1 cellular context compared by ENCODE assay signal in the genomic region with DNA sequence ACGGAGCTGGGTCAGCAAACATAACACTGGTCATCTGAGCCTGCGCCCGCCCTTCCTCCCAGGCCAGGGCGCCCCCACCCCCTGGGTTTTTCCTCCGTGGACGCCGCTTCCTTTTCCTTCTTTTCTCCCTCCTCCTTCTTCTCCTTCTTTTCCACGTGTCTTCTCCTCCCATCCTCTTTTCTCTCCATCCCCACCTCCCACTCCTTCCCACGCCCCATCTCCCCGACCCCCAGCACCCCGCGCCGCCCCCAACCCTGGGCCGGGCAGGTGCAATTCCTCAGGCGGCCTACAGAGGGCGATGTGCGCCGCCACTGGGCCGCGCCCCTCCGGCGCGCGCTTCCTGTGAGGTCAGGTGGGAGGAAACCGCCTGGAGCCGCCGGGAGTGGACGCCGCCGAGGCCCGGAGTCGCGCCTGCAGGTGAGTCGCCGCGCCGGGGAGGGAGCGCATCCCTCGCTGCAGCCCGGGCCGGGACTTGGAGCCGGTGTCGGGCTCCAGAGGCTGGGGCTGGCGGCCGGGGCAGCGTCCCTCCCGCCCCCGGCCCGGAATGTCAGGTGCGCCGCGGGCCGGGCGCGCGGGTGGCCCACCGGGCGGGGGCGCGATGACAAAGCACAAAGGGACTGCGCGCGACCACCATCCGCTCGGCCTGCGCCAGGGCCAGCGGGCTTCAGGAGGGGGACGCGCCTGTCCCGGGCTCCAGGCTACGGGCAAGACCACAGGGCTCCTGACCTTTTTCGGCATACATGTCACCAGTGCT.
TF ChIP-seq lines count a peak whose summit lies in the region.

A gene with protein sequence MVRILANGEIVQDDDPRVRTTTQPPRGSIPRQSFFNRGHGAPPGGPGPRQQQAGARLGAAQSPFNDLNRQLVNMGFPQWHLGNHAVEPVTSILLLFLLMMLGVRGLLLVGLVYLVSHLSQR (plus strand): TSS at position 351 of the 754 bp plus-strand sequence. CDS start 1,497 bp downstream, outside the sequence.

TF ChIP-seq in K562, 482 proteins besides CTCF, POLR2A, EP300 and RAD21 (continued from another document):
- peak; percentile 58; the same call in 1 of the 2 replicates for TF ChIP-seq GATAD2A (IDR thresholded peaks at IDR 0.05)
- TF ChIP-seq, protein P1, sequence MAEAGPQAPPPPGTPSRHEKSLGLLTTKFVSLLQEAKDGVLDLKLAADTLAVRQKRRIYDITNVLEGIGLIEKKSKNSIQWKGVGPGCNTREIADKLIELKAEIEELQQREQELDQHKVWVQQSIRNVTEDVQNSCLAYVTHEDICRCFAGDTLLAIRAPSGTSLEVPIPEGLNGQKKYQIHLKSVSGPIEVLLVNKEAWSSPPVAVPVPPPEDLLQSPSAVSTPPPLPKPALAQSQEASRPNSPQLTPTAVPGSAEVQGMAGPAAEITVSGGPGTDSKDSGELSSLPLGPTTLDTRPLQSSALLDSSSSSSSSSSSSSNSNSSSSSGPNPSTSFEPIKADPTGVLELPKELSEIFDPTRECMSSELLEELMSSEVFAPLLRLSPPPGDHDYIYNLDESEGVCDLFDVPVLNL (CRISPR knock-in tag; IDR thresholded peaks at IDR 0.05; ENCODE audit: low read depth): no peak
- no peak for TF ChIP-seq ZFP36 (IDR thresholded peaks at IDR 0.05; ENCODE audit: low read depth, low read length, partially characterized antibody)
- peak; percentile 77 for TF ChIP-seq SMARCA5 (IDR thresholded peaks at IDR 0.05)
- 0 out of 2 replicates have a peak, but pooled peaks have one; percentile 1 for TF ChIP-seq SPI1 (IDR thresholded peaks at IDR 0.05; ENCODE audit: borderline replicate concordance, low read depth, low read length)
- TF ChIP-seq KLF16 (IDR thresholded peaks at IDR 0.05): peak; percentile 74
- TF ChIP-seq, protein P2, sequence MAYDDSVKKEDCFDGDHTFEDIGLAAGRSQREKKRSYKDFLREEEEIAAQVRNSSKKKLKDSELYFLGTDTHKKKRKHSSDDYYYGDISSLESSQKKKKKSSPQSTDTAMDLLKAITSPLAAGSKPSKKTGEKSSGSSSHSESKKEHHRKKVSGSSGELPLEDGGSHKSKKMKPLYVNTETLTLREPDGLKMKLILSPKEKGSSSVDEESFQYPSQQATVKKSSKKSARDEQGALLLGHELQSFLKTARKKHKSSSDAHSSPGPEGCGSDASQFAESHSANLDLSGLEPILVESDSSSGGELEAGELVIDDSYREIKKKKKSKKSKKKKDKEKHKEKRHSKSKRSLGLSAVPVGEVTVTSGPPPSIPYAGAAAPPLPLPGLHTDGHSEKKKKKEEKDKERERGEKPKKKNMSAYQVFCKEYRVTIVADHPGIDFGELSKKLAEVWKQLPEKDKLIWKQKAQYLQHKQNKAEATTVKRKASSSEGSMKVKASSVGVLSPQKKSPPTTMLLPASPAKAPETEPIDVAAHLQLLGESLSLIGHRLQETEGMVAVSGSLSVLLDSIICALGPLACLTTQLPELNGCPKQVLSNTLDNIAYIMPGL (CRISPR knock-in tag; IDR thresholded peaks at IDR 0.05): peak; percentile 83; the same call in 1 of the 2 replicates
- TF ChIP-seq HNRNPK (IDR thresholded peaks at IDR 0.05; ENCODE audit: low read depth, low read length, poor library complexity, severe bottlenecking): peak; percentile 82
- no peak for TF ChIP-seq ZNF282 (CRISPR knock-in tag; IDR thresholded peaks at IDR 0.05)
- TF ChIP-seq, protein P3, sequence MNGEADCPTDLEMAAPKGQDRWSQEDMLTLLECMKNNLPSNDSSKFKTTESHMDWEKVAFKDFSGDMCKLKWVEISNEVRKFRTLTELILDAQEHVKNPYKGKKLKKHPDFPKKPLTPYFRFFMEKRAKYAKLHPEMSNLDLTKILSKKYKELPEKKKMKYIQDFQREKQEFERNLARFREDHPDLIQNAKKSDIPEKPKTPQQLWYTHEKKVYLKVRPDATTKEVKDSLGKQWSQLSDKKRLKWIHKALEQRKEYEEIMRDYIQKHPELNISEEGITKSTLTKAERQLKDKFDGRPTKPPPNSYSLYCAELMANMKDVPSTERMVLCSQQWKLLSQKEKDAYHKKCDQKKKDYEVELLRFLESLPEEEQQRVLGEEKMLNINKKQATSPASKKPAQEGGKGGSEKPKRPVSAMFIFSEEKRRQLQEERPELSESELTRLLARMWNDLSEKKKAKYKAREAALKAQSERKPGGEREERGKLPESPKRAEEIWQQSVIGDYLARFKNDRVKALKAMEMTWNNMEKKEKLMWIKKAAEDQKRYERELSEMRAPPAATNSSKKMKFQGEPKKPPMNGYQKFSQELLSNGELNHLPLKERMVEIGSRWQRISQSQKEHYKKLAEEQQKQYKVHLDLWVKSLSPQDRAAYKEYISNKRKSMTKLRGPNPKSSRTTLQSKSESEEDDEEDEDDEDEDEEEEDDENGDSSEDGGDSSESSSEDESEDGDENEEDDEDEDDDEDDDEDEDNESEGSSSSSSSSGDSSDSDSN (IDR thresholded peaks at IDR 0.05; ENCODE audit: borderline replicate concordance in 1 of 2, low read depth in 2 of 2, low read length in 2 of 2): peak in 1 of 2 experiments; percentile 68; a peak in 1 of 4 replicates
